Comparison of ENCODE assay signal across 19 cellular contexts in the genomic region with DNA sequence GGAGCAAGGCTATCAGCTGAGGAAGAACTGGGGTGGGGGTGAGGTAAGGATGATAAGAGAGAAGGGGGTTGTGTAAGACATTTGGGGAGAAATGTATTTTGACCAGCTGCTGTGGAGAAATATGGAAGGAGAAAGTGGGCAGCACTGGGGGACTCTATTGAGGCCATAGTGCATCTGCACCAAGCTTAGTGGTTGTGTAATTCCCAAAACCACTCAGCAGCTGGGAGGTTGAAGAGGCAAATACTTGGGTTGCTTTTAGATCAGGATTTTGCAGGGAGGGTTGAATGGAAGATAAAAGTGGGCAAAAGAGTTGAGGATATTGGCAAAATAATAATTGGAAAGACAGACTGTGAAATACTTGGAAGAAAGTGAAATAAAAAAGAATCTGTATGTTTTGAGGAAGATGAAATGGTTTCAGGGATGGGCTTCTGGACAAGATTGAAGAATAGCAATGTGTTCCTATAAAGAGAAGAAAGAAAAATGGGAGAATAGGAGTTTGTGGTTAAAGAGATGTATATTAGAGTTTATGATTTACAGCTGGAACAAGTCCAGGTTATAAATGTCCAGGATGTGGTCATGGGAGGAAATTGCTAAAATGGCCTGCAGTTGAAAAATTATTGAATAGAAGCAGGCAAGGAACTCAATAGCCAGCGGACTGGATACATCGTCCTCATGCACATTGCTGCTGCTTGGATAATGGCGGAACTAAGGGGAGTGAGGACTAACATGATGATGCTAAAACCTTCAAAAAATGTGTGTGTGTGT.
DNase-seq lines count a peak whose midpoint lies in the region; ATAC-seq, FAIRE-seq and TF ChIP-seq lines count a peak whose summit lies in the region.
"Had no signal": no experiment of that assay in that cellular context is flagged by ENCODE, and none has a peak within 500 bp of the region (broad histone marks: within the 10 kb centered on the region; RNA-seq: fewer than 3 reads in every experiment).

No MANE protein-coding gene starts in this region.

- H3K27me3 Mint-ChIP-seq in astrocyte (ENCODE audit: low read depth, unreplicated experiment), result no peaks in the 10 kb centered on the region
- H3K27me3 Mint-ChIP-seq in activated naive CD8-positive, alpha-beta T cell treated with anti-CD3 and anti-CD28 coated beads, Interleukin-2, amount 50 U/mL, for 24 hours, result no peaks in the 10 kb centered on the region
- peaks cover 0 to 2% (median 0%) of the 10 kb centered on the region in 3 donors for H3K27me3 Mint-ChIP-seq in CD14-positive monocyte (ENCODE audit: low read depth in 3 of 3)

- H3K27ac Mint-ChIP-seq in astrocyte (ENCODE audit: unreplicated experiment) (peak overlapping the region; percentile 17), CD14-positive monocyte (no peak overlapping the region)
- no peak overlapping the region for H3K27ac Mint-ChIP-seq in activated naive CD8-positive, alpha-beta T cell treated with anti-CD3 and anti-CD28 coated beads, Interleukin-2, amount 50 U/mL, for 24 hours

- no peaks in the 10 kb centered on the region for H3K36me3 Mint-ChIP-seq in astrocyte (ENCODE audit: low read depth, unreplicated experiment)
- H3K36me3 Mint-ChIP-seq in activated naive CD8-positive, alpha-beta T cell treated with anti-CD3 and anti-CD28 coated beads, Interleukin-2, amount 50 U/mL, for 24 hours (ENCODE audit: low read depth), result no peaks in the 10 kb centered on the region
- no peaks in the 10 kb centered on the region for H3K36me3 Mint-ChIP-seq in CD14-positive monocyte

- TF ChIP-seq CTCF in astrocyte (IDR thresholded peaks at IDR 0.05; ENCODE audit: insufficient read depth, low read depth, low read length) (no peak), CD14-positive monocyte (IDR thresholded peaks at IDR 0.05) (no peak)

- peak; percentile 52 for DNase-seq in Caki2 (ENCODE audit: low read depth)
- peak; percentile 26 for DNase-seq in M059J (ENCODE audit: low read depth)
- peak; percentile 26 for DNase-seq in astrocyte (ENCODE audit: low read depth)
- DNase-seq in myocyte (ENCODE audit: low read depth), result peak; percentile 69
- DNase-seq in activated naive CD8-positive, alpha-beta T cell treated with anti-CD3 and anti-CD28 coated beads, Interleukin-2, amount 50 U/mL, for 24 hours, result no peak
- DNase-seq in CD14-positive monocyte (ENCODE audit: low spot score), result no peak
- DNase-seq in cerebellum (ENCODE audit: low spot score), result no peak
- DNase-seq in T-helper 1 cell, result no peak
- DNase-seq: activated CD8-positive, alpha-beta memory T cell treated with anti-CD3 and anti-CD28 coated beads for 24 hours; Caco-2; head of caudate nucleus; MM.1S; NCI-H1930; pancreas; SHP77; sigmoid colon; stimulated activated CD4-positive, alpha-beta T cell treated with anti-CD3 and anti-CD28 coated beads, Interleukin-1b, Interleukin-23, amount 100 ng/mL, for 48 hours; stomach had no signal

- peaks cover 23% of the 10 kb centered on the region for H3K4me1 Mint-ChIP-seq in astrocyte (ENCODE audit: low read depth, unreplicated experiment)
- H3K4me1 Mint-ChIP-seq in activated naive CD8-positive, alpha-beta T cell treated with anti-CD3 and anti-CD28 coated beads, Interleukin-2, amount 50 U/mL, for 24 hours, result no peaks in the 10 kb centered on the region
- peaks cover 18% of the 10 kb centered on the region for H3K4me1 Mint-ChIP-seq in CD14-positive monocyte

- no peak overlapping the region for H3K4me3 Mint-ChIP-seq in astrocyte (ENCODE audit: unreplicated experiment)
- H3K4me3 Mint-ChIP-seq in activated naive CD8-positive, alpha-beta T cell treated with anti-CD3 and anti-CD28 coated beads, Interleukin-2, amount 50 U/mL, for 24 hours, result no peak overlapping the region
- no peak overlapping the region for H3K4me3 Mint-ChIP-seq in CD14-positive monocyte

- H3K9me3 Mint-ChIP-seq in astrocyte (ENCODE audit: unreplicated experiment) (no peaks in the 10 kb centered on the region), CD14-positive monocyte (no peaks in the 10 kb centered on the region)
- no peaks in the 10 kb centered on the region for H3K9me3 Mint-ChIP-seq in activated naive CD8-positive, alpha-beta T cell treated with anti-CD3 and anti-CD28 coated beads, Interleukin-2, amount 50 U/mL, for 24 hours

- no peaks in the 10 kb centered on the region for H4K20me1 ChIP-seq in astrocyte (ENCODE audit: insufficient read depth, low read length)

- no peaks in the 10 kb centered on the region for H3K27me3 ChIP-seq in astrocyte (ENCODE audit: insufficient read depth, low read length)
- H3K27me3 ChIP-seq: pancreas, sigmoid colon, stomach had no signal

- no peaks in the 10 kb centered on the region for H3K9me3 ChIP-seq in astrocyte (ENCODE audit: insufficient read depth, low read depth, low read length)
- H3K9me3 ChIP-seq: Caco-2, pancreas, sigmoid colon, stomach had no signal

- H3K4me3 ChIP-seq in astrocyte (ENCODE audit: insufficient read depth, low read depth, low read length), result no peak overlapping the region
- H3K4me3 ChIP-seq: pancreas, sigmoid colon, stomach had no signal

- H3K27ac ChIP-seq in astrocyte (ENCODE audit: low read depth, low read length), result no peak overlapping the region
- H3K27ac ChIP-seq: pancreas, sigmoid colon, stomach had no signal

- intact Hi-C loops in CD14-positive monocyte (cut with micrococcal nuclease), result no loop called here

- H2AFZ ChIP-seq in astrocyte (ENCODE audit: low read depth, low read length), result no peak overlapping the region

- in situ Hi-C loops in Caki2 (cut with HindIII; ENCODE audit: low pct_unique_long_range_greater_than_20kb, low sequenced_read_pairs), result no loop called here

- H3K9ac ChIP-seq in astrocyte (ENCODE audit: low read length), result no peak overlapping the region

- no peak overlapping the region for H3K4me2 ChIP-seq in astrocyte (ENCODE audit: low read length)

- H3K36me3 ChIP-seq in astrocyte (ENCODE audit: insufficient read depth, low read length), result no peaks in the 10 kb centered on the region
- H3K36me3 ChIP-seq: pancreas, sigmoid colon, stomach had no signal

- no peak for FAIRE-seq in astrocyte (lab: Jason Lieb, UNC)
- FAIRE-seq: pancreas had no signal

- no peak for ATAC-seq in activated naive CD8-positive, alpha-beta T cell treated with anti-CD3 and anti-CD28 coated beads, Interleukin-2, amount 50 U/mL, for 24 hours
- ATAC-seq: esophagus mucosa, pancreas had no signal

- peaks cover 2% of the 10 kb centered on the region for H3K4me1 ChIP-seq in astrocyte (ENCODE audit: insufficient read depth, low read length)
- H3K4me1 ChIP-seq: sigmoid colon, stomach had no signal

- no peaks in the 10 kb centered on the region for H3K79me2 ChIP-seq in astrocyte (ENCODE audit: insufficient read depth, low read length)

Comparison
In these comparisons a context has a peak if more than half of its experiments do, and no peak if none do; other contexts are left out.
1. DNase-seq: peak in Caki2 (single experiment), M059J (single experiment), astrocyte (single experiment) and myocyte (single experiment); none in activated naive CD8-positive, alpha-beta T cell treated with anti-CD3 and anti-CD28 coated beads, Interleukin-2, amount 50 U/mL, for 24 hours (single experiment), CD14-positive monocyte (single experiment), cerebellum (single experiment) and T-helper 1 cell (0 of 5).